Comparison of ENCODE assay signal across 1 cellular context in genomic region chr6:56866917-56867522, GRCh38.
A peak's percentile ranks its signal among the peaks of the same experiment; 100 is the strongest.
TF ChIP-seq lines count a peak whose summit lies in the region.

No MANE protein-coding gene starts in this region.

TF ChIP-seq in SK-N-SH, 30 proteins besides CTCF, POLR2A, EP300 and RAD21 (continued from another document):
- peak; percentile 86 for TF ChIP-seq PBX3 (IDR thresholded peaks at IDR 0.05)
